Comparison of ENCODE assay signal across 1 cellular context in genomic region chr2:173349295-173349694, GRCh38.
TF ChIP-seq lines count a peak whose summit lies in the region.

No MANE protein-coding gene starts in this region.

TF ChIP-seq in WTC11, 78 proteins besides CTCF, POLR2A, EP300 and RAD21 (continued from another document):
- TF ChIP-seq CDX4 (CRISPR knock-in tag; IDR thresholded peaks at IDR 0.05; ENCODE audit: borderline replicate concordance) (no peak), EMX1 (CRISPR knock-in tag; IDR thresholded peaks at IDR 0.05) (no peak), STAT6 (CRISPR knock-in tag; conservative IDR thresholded peaks at IDR 0.05; ENCODE audit: low read depth) (no peak), ZNF263 (CRISPR knock-in tag; IDR thresholded peaks at IDR 0.05; ENCODE audit: low read depth) (no peak), CREM (CRISPR knock-in tag; IDR thresholded peaks at IDR 0.05) (no peak), SMAD4 (CRISPR knock-in tag; IDR thresholded peaks at IDR 0.05) (no peak), ZNF512 (CRISPR knock-in tag; IDR thresholded peaks at IDR 0.05; ENCODE audit: borderline replicate concordance) (no peak), OVOL2 (CRISPR knock-in tag; IDR thresholded peaks at IDR 0.05; ENCODE audit: borderline replicate concordance) (no peak), SOX15 (CRISPR knock-in tag; IDR thresholded peaks at IDR 0.05) (no peak), KAT7 (CRISPR knock-in tag; IDR thresholded peaks at IDR 0.05; ENCODE audit: borderline replicate concordance) (no peak), USF2 (CRISPR knock-in tag; IDR thresholded peaks at IDR 0.05) (no peak), PREB (CRISPR knock-in tag; IDR thresholded peaks at IDR 0.05; ENCODE audit: borderline replicate concordance) (no peak), ZNF317 (CRISPR knock-in tag; IDR thresholded peaks at IDR 0.05; ENCODE audit: borderline replicate concordance, low read depth) (no peak), ATF3 (CRISPR knock-in tag; conservative IDR thresholded peaks at IDR 0.05) (no peak), FOXP1 (CRISPR knock-in tag; IDR thresholded peaks at IDR 0.05; ENCODE audit: borderline replicate concordance) (no peak)
